ENCODE assay signal across 8 cellular contexts in the genomic region with DNA sequence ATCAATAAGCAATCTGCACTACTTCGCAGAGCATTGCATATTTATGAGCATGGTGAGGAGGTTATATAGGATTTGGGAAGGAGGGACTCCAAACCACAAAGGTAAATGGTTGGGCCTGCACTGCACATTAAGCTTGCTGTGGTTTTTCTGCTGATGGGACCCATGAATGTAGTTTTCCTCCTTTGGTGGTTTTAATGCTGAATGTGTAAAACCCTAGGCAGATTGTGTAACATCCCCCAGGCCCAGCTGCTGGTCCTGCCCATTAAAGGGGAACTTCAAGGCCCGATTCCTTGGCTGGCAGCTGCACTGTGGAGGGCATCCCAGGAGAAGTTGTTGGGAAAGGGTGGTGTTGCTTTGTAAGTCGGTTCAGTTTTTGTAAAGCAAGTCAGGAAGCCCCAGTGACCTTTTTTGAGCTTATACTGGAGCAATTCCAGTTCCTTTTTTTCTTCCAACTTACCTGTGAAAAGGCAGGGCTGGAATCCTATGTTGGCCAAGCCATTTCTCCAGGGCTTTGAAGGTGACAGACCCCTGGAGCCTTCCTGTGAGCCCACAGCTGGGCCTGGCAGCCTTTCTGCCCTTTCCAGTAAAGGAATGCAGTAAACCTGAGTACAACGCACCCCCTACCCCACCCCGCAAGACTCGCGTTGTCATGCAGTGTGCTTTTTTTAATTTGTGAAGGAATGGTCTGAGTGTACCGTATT. TPM values are rescaled to one million over a fixed set of nuclear protein-coding genes. Genes with fewer than 3 reads are reported as not detected.
A peak's percentile ranks its signal among the peaks of the same experiment; 100 is the strongest.
DNase-seq lines count a peak whose midpoint lies in the region; ATAC-seq, FAIRE-seq and TF ChIP-seq lines count a peak whose summit lies in the region.

No MANE protein-coding gene starts in this region.

- peak overlapping the region; percentile 94 for H3K4me2 ChIP-seq in A549
- H3K4me2 ChIP-seq in Karpas-422 (ENCODE audit: low read depth, low read length, poor library complexity, severe bottlenecking) = no peak overlapping the region

- H3K4me1 ChIP-seq in A549 = peaks cover 32% of the 10 kb centered on the region
- H3K4me1 ChIP-seq in mucosa of rectum (ENCODE audit: control insufficient read depth in 2 of 2, insufficient read depth in 2 of 2, low read length in 2 of 2) = peaks cover 8 to 18% of the 10 kb centered on the region in 2 donors
- no peaks in the 10 kb centered on the region for H3K4me1 ChIP-seq in Karpas-422 (ENCODE audit: low read length)
- no peaks in the 10 kb centered on the region for H3K4me1 ChIP-seq in CD8-positive, alpha-beta memory T cell (ENCODE audit: insufficient read depth, low read length)

- FAIRE-seq in A549 (lab: Jason Lieb, UNC) = peak; percentile 51

- no peaks in the 10 kb centered on the region for H3K9me2 ChIP-seq in Karpas-422 (replicated peaks; ENCODE audit: insufficient read depth, low read length)

- no peaks in the 10 kb centered on the region for H3K36me3 Mint-ChIP-seq in CD8-positive, alpha-beta memory T cell

- ATAC-seq in A549 (no peak; a peak in 3 of 6 replicates), GM21367 (IDR thresholded peaks at IDR 0.05; ENCODE audit: unreplicated experiment) (no peak)

- no peaks in the 10 kb centered on the region for H3K27me3 ChIP-seq in mucosa of rectum (ENCODE audit: control insufficient read depth in 2 of 2, insufficient read depth in 2 of 2, low read length in 2 of 2)
- no peaks in the 10 kb centered on the region for H3K27me3 ChIP-seq in Karpas-422 (ENCODE audit: low read length)
- no peaks in the 10 kb centered on the region for H3K27me3 ChIP-seq in CD8-positive, alpha-beta memory T cell (ENCODE audit: insufficient read depth, low read length, poor library complexity, severe bottlenecking)

- no peak for TF ChIP-seq EP300 in A549 (IDR thresholded peaks at IDR 0.05)

- peak overlapping the region; percentile 65 for H3K4me3 ChIP-seq in A549
- no peak overlapping the region for H3K4me3 ChIP-seq in mucosa of rectum (ENCODE audit: low read length in 2 of 2)
- H3K4me3 ChIP-seq in Karpas-422 (ENCODE audit: low read length) = no peak overlapping the region
- no peak overlapping the region for H3K4me3 ChIP-seq in CD8-positive, alpha-beta memory T cell (ENCODE audit: low read length)

- H3K9me3 ChIP-seq in A549 (no peaks in the 10 kb centered on the region), mucosa of rectum (ENCODE audit: control insufficient read depth in 2 of 2, low read length in 2 of 2) (no peaks in the 10 kb centered on the region), Karpas-422 (ENCODE audit: low read length) (no peaks in the 10 kb centered on the region)
- no peaks in the 10 kb centered on the region for H3K9me3 ChIP-seq in CD8-positive, alpha-beta memory T cell (ENCODE audit: low read length)

- H3K79me2 ChIP-seq in Karpas-422 (ENCODE audit: low read length) = no peaks in the 10 kb centered on the region

- H3K27ac ChIP-seq in A549 (peak overlapping the region; percentile 94 to 95), epithelial cell of prostate (peak overlapping the region; percentile 94), mucosa of rectum (ENCODE audit: low read depth in 2 of 2, low read length in 2 of 2) (peak overlapping the region; percentile 76 to 80), Karpas-422 (ENCODE audit: low read length) (no peak overlapping the region)
- H3K27ac ChIP-seq in CD8-positive, alpha-beta memory T cell (ENCODE audit: low read depth, low read length) = no peak overlapping the region

- no peaks in the 10 kb centered on the region for H4K20me1 ChIP-seq in Karpas-422 (ENCODE audit: insufficient read depth, low read depth, low read length)

- H3K36me3 ChIP-seq in mucosa of rectum (ENCODE audit: control insufficient read depth in 2 of 2, insufficient read depth in 2 of 2, low read length in 2 of 2) (peaks cover 36 to 55% of the 10 kb centered on the region in 2 donors), Karpas-422 (ENCODE audit: insufficient read depth, low read length) (no peaks in the 10 kb centered on the region)
- H3K36me3 ChIP-seq in CD8-positive, alpha-beta memory T cell (ENCODE audit: insufficient read depth, low read length) = no peaks in the 10 kb centered on the region

- H2AFZ ChIP-seq in Karpas-422 (ENCODE audit: low read length) = no peak overlapping the region

- WGBS in A549 (ENCODE audit: missing lambda C conversion rate) = 54% methylated on average over 8 of the region's 8 CpGs

- H3K9ac ChIP-seq in mucosa of rectum (ENCODE audit: low read depth in 1 of 2, low read length in 2 of 2) (no peak overlapping the region), Karpas-422 (ENCODE audit: low read length) (no peak overlapping the region)

- DNase-seq in A549 (ENCODE audit: low read depth in 1 of 2, low spot score in 1 of 2) (no peak), NOMO-1 (lab: John Stamatoyannopoulos, UW; ENCODE audit: unreplicated experiment in 2 of 2) (peak; percentile 51 to 80), epithelial cell of prostate (ENCODE audit: low read depth, low spot score) (peak; percentile 34), Karpas-422 (no peak), NCI-H510A (lab: John Stamatoyannopoulos, UW) (no peak)
- DNase-seq in CD8-positive, alpha-beta memory T cell = no peak

- TF ChIP-seq CTCF in A549 (IDR thresholded peaks at IDR 0.05) = no peak

- H3K27me3 Mint-ChIP-seq in CD8-positive, alpha-beta memory T cell = peaks cover 2 to 12% of the 10 kb centered on the region in 2 donors

- no peak for TF ChIP-seq POLR2A in A549 (IDR thresholded peaks at IDR 0.05; ENCODE audit: low read length)

- H3K4me3 Mint-ChIP-seq in CD8-positive, alpha-beta memory T cell = no peak overlapping the region

- no peak for TF ChIP-seq RAD21 in A549 (conservative IDR thresholded peaks at IDR 0.05 in 1 of 2, IDR thresholded peaks at IDR 0.05 in 1 of 2)

- no peak overlapping the region for H3K27ac Mint-ChIP-seq in CD8-positive, alpha-beta memory T cell

- H3K4me1 Mint-ChIP-seq in CD8-positive, alpha-beta memory T cell = peaks cover 21 to 41% (median 24%) of the 10 kb centered on the region in 3 donors

- CTCF ChIA-PET in A549 (lab: Yijun Ruan, JAX) = interaction anchor here (0.6 to 6.5 kb wide), 15 partner anchors 10 to 279 kb away, joined by 3 to 79 read pairs (median 6); a partner anchor contains a TSS
- CTCF ChIA-PET in CD8-positive, alpha-beta memory T cell (lab: Charles Lee) = no interaction called here

- peaks cover 0 to 8% (median 0%) of the 10 kb centered on the region in 5 donors for H3K9me3 Mint-ChIP-seq in CD8-positive, alpha-beta memory T cell

- POLR2A ChIA-PET in A549 (lab: Yijun Ruan, JAX) = interaction anchor here (0.8 to 4.5 kb wide), 11 partner anchors 9 to 293 kb away, joined by 3 to 92 read pairs (median 8); a partner anchor contains a TSS
- POLR2A ChIA-PET in CD8-positive, alpha-beta memory T cell (lab: Charles Lee) = no interaction called here

TF ChIP-seq in A549, 52 proteins besides CTCF, POLR2A, EP300 and RAD21:
- no peak for TF ChIP-seq CHD4 (IDR thresholded peaks at IDR 0.05; ENCODE audit: borderline replicate concordance)
- TF ChIP-seq NR3C1 (IDR thresholded peaks at IDR 0.05) = no peak
- TF ChIP-seq HOXB5 (CRISPR knock-in tag; IDR thresholded peaks at IDR 0.05) = no peak
- no peak for TF ChIP-seq HDAC2 (IDR thresholded peaks at IDR 0.05)
- TF ChIP-seq ZFP36 (IDR thresholded peaks at IDR 0.05; ENCODE audit: borderline replicate concordance, partially characterized antibody) = no peak
- peak; percentile 22; the same call in 1 of the 2 replicates for TF ChIP-seq JUNB (IDR thresholded peaks at IDR 0.05)
- TF ChIP-seq CBX8 (IDR thresholded peaks at IDR 0.05) = no peak
- no peak for TF ChIP-seq PHF8 (IDR thresholded peaks at IDR 0.05; ENCODE audit: borderline replicate concordance, low read depth)
- TF ChIP-seq MAFK (IDR thresholded peaks at IDR 0.05; ENCODE audit: partially characterized antibody) = peak; percentile 58
- TF ChIP-seq CEBPB (IDR thresholded peaks at IDR 0.05) = peak; percentile 58 to 76; a peak in 3 of 4 replicates
- TF ChIP-seq, protein P1, sequence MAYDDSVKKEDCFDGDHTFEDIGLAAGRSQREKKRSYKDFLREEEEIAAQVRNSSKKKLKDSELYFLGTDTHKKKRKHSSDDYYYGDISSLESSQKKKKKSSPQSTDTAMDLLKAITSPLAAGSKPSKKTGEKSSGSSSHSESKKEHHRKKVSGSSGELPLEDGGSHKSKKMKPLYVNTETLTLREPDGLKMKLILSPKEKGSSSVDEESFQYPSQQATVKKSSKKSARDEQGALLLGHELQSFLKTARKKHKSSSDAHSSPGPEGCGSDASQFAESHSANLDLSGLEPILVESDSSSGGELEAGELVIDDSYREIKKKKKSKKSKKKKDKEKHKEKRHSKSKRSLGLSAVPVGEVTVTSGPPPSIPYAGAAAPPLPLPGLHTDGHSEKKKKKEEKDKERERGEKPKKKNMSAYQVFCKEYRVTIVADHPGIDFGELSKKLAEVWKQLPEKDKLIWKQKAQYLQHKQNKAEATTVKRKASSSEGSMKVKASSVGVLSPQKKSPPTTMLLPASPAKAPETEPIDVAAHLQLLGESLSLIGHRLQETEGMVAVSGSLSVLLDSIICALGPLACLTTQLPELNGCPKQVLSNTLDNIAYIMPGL (CRISPR knock-in tag; IDR thresholded peaks at IDR 0.05; ENCODE audit: borderline replicate concordance) = no peak

RNA-seq across cellular contexts. Expression of a gene that starts 43.1 kb away (rescaled TPM):
- 154 and 219 TPM in 2 replicates for polyA plus RNA-seq in A549 (2011; rRNA removed)
- 110 and 115 TPM in 2 replicates for polyA plus RNA-seq in A549 (2012; cell fraction: cytosol; rRNA removed)
- polyA plus RNA-seq in A549 (2012; cell fraction: nucleus; rRNA removed) = 44.7 and 53.1 TPM in 2 replicates
- polyA plus RNA-seq in A549 (2017; fragmentation: RNase III; extraction: RNeasy Plus Mini Kit Qiagen cat#74134 plus additional on column Dnase treatment) = 174 to 202 TPM (median 175 TPM) in 3 replicates
- 38.3 and 41.6 TPM in 2 replicates for polyA minus RNA-seq in A549 (2011; rRNA and poly(A)+ RNA removed)
- total RNA-seq in Karpas-422 (2014; rRNA removed; shearing (Covaris generic); ENCODE audit: low replicate concordance) = 32.8 and 39.0 TPM in 2 replicates
- 10 to 100 TPM; 98.8 to 99.6 TPM for total RNA-seq in CD8-positive, alpha-beta memory T cell
- 69.8 TPM for polyA plus RNA-seq in CD8-positive, alpha-beta memory T cell

Comparison
In these comparisons a context has a peak if more than half of its experiments do, and no peak if none do; other contexts are left out.
1. DNase-seq: peak in NOMO-1 (2 of 2) and epithelial cell of prostate (single experiment); none in A549 (0 of 2), Karpas-422 (single experiment), NCI-H510A (single experiment) and CD8-positive, alpha-beta memory T cell (0 of 5).
2. H3K27ac ChIP-seq: peak in A549 (2 of 2), epithelial cell of prostate (single experiment) and mucosa of rectum (2 of 2); none in Karpas-422 (single experiment) and CD8-positive, alpha-beta memory T cell (single experiment).